In the genomic region with DNA sequence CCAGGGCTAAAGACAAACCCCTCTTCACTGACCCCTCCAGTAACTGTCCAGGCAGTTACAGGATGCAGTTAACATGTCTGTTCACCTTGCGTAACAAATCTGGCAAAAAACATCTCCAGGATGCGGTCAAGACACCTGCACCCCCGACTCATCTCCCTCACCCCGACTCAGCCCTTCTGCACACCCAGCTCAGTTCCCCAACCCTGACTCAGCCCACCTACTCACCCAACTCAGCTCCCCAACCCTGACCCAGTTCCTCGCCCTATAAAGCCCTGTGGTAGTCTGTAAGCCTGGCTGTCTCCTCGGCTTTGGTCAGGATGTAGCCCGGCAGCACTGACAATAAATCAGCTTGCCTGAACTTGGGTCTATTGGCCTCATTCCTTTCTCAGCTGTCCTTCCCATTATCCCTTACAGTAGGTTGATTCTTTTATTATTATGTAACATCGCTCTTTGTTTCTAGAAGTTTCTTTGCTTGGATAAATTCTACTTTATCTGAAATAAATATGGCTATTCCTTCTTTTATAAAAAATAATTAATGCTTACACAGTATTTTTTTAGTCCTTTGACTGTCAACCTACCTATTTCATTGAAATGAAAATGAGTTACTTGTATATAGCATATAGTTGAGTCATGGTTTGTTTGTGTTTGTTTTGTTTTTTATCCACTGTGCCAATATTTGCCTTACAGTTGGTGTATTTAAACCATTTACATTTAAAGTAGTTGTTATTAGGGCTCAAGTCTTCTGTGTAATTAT, we compare ENCODE assay signal across 24 cellular contexts.
A peak's percentile ranks its signal among the peaks of the same experiment; 100 is the strongest.
DNase-seq lines count a peak whose midpoint lies in the region; ATAC-seq lines count a peak whose summit lies in the region.
"Had no signal": no experiment of that assay in that cellular context is flagged by ENCODE, and none has a peak within 500 bp of the region (broad histone marks: within the 10 kb centered on the region; RNA-seq: fewer than 3 reads in every experiment).

No MANE protein-coding gene starts in this region.

- in situ Hi-C loops in KBM-7 (cut with MboI; ENCODE audit: low pct_unique_long_range_greater_than_20kb, low sequenced_read_pairs), result no loop called here

- no peaks in the 10 kb centered on the region for H4K20me1 ChIP-seq in BLaER1

- peaks cover 38% of the 10 kb centered on the region for H3K9me3 ChIP-seq in BLaER1
- H3K9me3 ChIP-seq: BE2C, lower lobe of right lung, ovary, Peyer's patch had no signal

- no peak overlapping the region for H3K4me3 ChIP-seq in BLaER1
- H3K4me3 ChIP-seq: dorsolateral prefrontal cortex, esophagus muscularis mucosa, GM12878, lower lobe of right lung, ovary, Peyer's patch, SK-N-MC had no signal

- peaks cover 85% of the 10 kb centered on the region for H3K4me1 ChIP-seq in BLaER1
- H3K4me1 ChIP-seq: BE2C, esophagus muscularis mucosa, lower lobe of right lung had no signal

- H3K4me2 ChIP-seq in BLaER1, result peak overlapping the region; percentile 66

- H3K27me3 ChIP-seq in BLaER1, result no peaks in the 10 kb centered on the region
- H3K27me3 ChIP-seq: BE2C, dorsolateral prefrontal cortex, esophagus muscularis mucosa, ovary, Peyer's patch had no signal

- ATAC-seq in activated CD4-positive, CD25-positive, alpha-beta regulatory T cell treated with anti-CD3 and anti-CD28 coated beads, Interleukin-2, amount 50 U/mL, for 24 hours, result peak; percentile 51 to 73
- no peak for ATAC-seq in GM18909 (IDR thresholded peaks at IDR 0.05; ENCODE audit: poor library complexity, unreplicated experiment)
- ATAC-seq: GM12878, lower lobe of right lung, sciatic nerve had no signal

- H3K9ac ChIP-seq in BLaER1, result no peak overlapping the region

- no peak overlapping the region for H3K27ac ChIP-seq in BLaER1
- H3K27ac ChIP-seq: dorsolateral prefrontal cortex, esophagus muscularis mucosa, lower lobe of right lung, ovary, Peyer's patch, SK-N-MC had no signal

- H3K36me3 ChIP-seq in BLaER1, result no peaks in the 10 kb centered on the region
- H3K36me3 ChIP-seq: BE2C, esophagus muscularis mucosa, lower lobe of right lung, ovary, Peyer's patch had no signal

- DNase-seq in activated CD4-positive, CD25-positive, alpha-beta regulatory T cell treated with anti-CD3 and anti-CD28 coated beads, Interleukin-2, amount 50 U/mL, for 72 hours, result no peak
- DNase-seq in RKO (ENCODE audit: low spot score) (peak; percentile 55), glomerular visceral epithelial cell (ENCODE audit: extremely low spot score) (peak; percentile 12), KBM-7 (no peak), GM19240 (ENCODE audit: insufficient read length, low spot score) (no peak)
- DNase-seq: 8988T; activated CD4-positive, alpha-beta T cell treated with anti-CD3 and anti-CD28 coated beads for 4 hours; amniotic stem cell; BE2C; dorsolateral prefrontal cortex; lower lobe of right lung; MM.1S; NCI-H1930; NCI-H345; ovary; Peyer's patch; T-helper 9 cell had no signal

Comparison
In these comparisons a context has a peak if more than half of its experiments do, and no peak if none do; other contexts are left out.
1. DNase-seq: peak in RKO (single experiment) and glomerular visceral epithelial cell (single experiment); none in activated CD4-positive, CD25-positive, alpha-beta regulatory T cell treated with anti-CD3 and anti-CD28 coated beads, Interleukin-2, amount 50 U/mL, for 72 hours (single experiment), KBM-7 (single experiment) and GM19240 (single experiment).